ENCODE assay signal across 28 cellular contexts in the genomic region with DNA sequence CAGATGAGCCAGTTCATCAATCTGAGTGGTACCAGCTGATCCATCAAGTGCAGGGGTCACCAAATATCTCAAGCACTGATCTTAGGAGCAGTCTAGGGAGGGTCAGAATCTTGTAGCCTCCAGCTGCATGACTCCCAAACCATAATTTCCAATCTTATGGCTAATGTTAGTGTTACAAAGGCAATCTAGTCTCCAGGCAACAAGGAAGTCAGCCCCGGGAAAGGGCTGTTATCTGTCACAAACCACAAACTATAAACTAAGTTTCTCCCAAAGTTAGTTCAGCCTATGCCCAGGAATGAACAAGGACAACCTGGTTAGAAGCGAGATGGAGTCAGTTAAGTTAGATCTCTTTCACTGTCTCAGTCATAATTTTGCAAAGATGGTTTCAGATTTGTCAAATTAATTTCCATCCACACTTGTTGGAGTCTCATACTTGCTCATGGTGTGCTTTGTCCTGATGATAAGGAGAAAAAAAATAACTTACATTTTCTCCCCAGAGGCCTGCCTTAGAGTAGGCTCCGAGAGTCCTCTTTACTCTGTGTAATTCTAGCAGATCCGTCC. TPM values are rescaled to one million over a fixed set of nuclear protein-coding genes. Genes with fewer than 3 reads are reported as not detected.
"Had no signal": no experiment of that assay in that cellular context is flagged by ENCODE, and none has a peak within 500 bp of the region (broad histone marks: within the 10 kb centered on the region; RNA-seq: fewer than 3 reads in every experiment).

No MANE protein-coding gene starts in this region.

- H3K27ac ChIP-seq: epithelial cell of prostate, left lung, prostate gland, right atrium auricular region, suprapubic skin, uterus had no signal

- H3K27me3 Mint-ChIP-seq: activated naive CD8-positive, alpha-beta T cell treated with anti-CD3 and anti-CD28 coated beads for 36 hours; effector memory CD8-positive, alpha-beta T cell had no signal

- H3K4me3 ChIP-seq: left lung, prostate gland, right atrium auricular region, suprapubic skin, transverse colon, uterus had no signal

- DNase-seq: activated B cell treated with CpG ODN at 0.5 μM for 24 hours; activated CD4-positive, alpha-beta memory T cell treated with anti-CD3 and anti-CD28 coated beads for 36 hours; activated CD4-positive, alpha-beta T cell treated with anti-CD3 and anti-CD28 coated beads for 4 hours; activated gamma-delta T cell treated with Interleukin-2 at 50 U/mL for 16 hours; activated naive CD8-positive, alpha-beta T cell treated with anti-CD3 and anti-CD28 coated beads for 36 hours; activated T-cell treated with anti-CD3 and anti-CD28 coated beads for 4 hours; amygdala; effector memory CD8-positive, alpha-beta T cell; hypothalamus; left lung; mammary epithelial cell; naive B cell; stimulated activated CD4-positive, alpha-beta T cell treated with anti-CD3 and anti-CD28 coated beads, Interleukin-2, amount 100 ng/mL, for 24 hours; T-helper 2 cell; transverse colon; uterus had no signal

- H3K4me1 ChIP-seq: prostate gland had no signal

- H3K36me3 Mint-ChIP-seq: naive B cell had no signal

- H3K4me3 Mint-ChIP-seq: activated B cell treated with CpG ODN at 0.5 μM for 24 hours; activated CD4-positive, alpha-beta memory T cell treated with anti-CD3 and anti-CD28 coated beads for 36 hours; activated naive CD8-positive, alpha-beta T cell treated with anti-CD3 and anti-CD28 coated beads for 36 hours; activated T-helper 1 cell treated with anti-CD3 and anti-CD28 coated beads, Interleukin-12 subunit alpha, Interleukin-12 subunit beta, Interleukin-2, Interleukin-4 antibody, amounts not matched to agents 30 ng/mL and 10 ng/mL and 1 ng/mL, durations not matched to agents 14 hours and 24 hours and 36 hours; effector memory CD8-positive, alpha-beta T cell; stimulated activated naive CD8-positive, alpha-beta T cell treated with anti-CD3 and anti-CD28 coated beads, Interleukin-15, Interleukin-2, amounts not matched to agents 100 ng/mL and 50 ng/mL, for 24 hours had no signal

- H3K9me3 Mint-ChIP-seq: activated B cell treated with CpG ODN at 0.5 μM for 24 hours; activated CD4-positive, alpha-beta memory T cell treated with anti-CD3 and anti-CD28 coated beads for 36 hours; activated naive CD8-positive, alpha-beta T cell treated with anti-CD3 and anti-CD28 coated beads for 36 hours; activated T-helper 1 cell treated with anti-CD3 and anti-CD28 coated beads, Interleukin-12 subunit alpha, Interleukin-12 subunit beta, Interleukin-2, Interleukin-4 antibody, amounts not matched to agents 30 ng/mL and 10 ng/mL and 1 ng/mL, durations not matched to agents 14 hours and 24 hours and 36 hours; effector memory CD8-positive, alpha-beta T cell; naive B cell; stimulated activated naive CD8-positive, alpha-beta T cell treated with anti-CD3 and anti-CD28 coated beads, Interleukin-15, Interleukin-2, amounts not matched to agents 100 ng/mL and 50 ng/mL, for 24 hours had no signal

- H3K27ac Mint-ChIP-seq: activated B cell treated with CpG ODN at 0.5 μM for 24 hours; activated CD4-positive, alpha-beta memory T cell treated with anti-CD3 and anti-CD28 coated beads for 36 hours; activated naive CD8-positive, alpha-beta T cell treated with anti-CD3 and anti-CD28 coated beads for 36 hours; activated T-helper 1 cell treated with anti-CD3 and anti-CD28 coated beads, Interleukin-12 subunit alpha, Interleukin-12 subunit beta, Interleukin-2, Interleukin-4 antibody, amounts not matched to agents 30 ng/mL and 10 ng/mL and 1 ng/mL, durations not matched to agents 14 hours and 24 hours and 36 hours; effector memory CD8-positive, alpha-beta T cell had no signal

- H3K9me3 ChIP-seq: left lung, prostate gland, right atrium auricular region, suprapubic skin, transverse colon, uterus had no signal

- ATAC-seq: effector memory CD8-positive, alpha-beta T cell; left lung had no signal

- H3K27me3 ChIP-seq: left lung, right atrium auricular region, suprapubic skin, transverse colon, uterus had no signal

- H3K36me3 ChIP-seq: left lung, prostate gland, right atrium auricular region, suprapubic skin, transverse colon, uterus had no signal

RNA-seq across cellular contexts. Expression of gene OR6J1, which starts 49.9 kb away (rescaled TPM):
- total RNA-seq: activated B cell treated with CpG ODN at 0.5 μM for 24 hours; activated CD4-positive, alpha-beta memory T cell treated with anti-CD3 and anti-CD28 coated beads for 36 hours; activated naive CD8-positive, alpha-beta T cell treated with anti-CD3 and anti-CD28 coated beads for 36 hours; activated T-helper 1 cell treated with anti-CD3 and anti-CD28 coated beads, Interleukin-12 subunit alpha, Interleukin-12 subunit beta, Interleukin-2, Interleukin-4 antibody, amounts not matched to agents 30 ng/mL and 10 ng/mL and 1 ng/mL, durations not matched to agents 14 hours and 24 hours and 36 hours; cardiac septum; dermis microvascular lymphatic vessel endothelial cell; frontal cortex; left lung; mammary epithelial cell; mononuclear cell; osteocyte; prostate gland; right atrium auricular region; skeletal muscle tissue; suprapubic skin; transverse colon had no signal
